8 cellular contexts compared by ENCODE assay signal in the genomic region with DNA sequence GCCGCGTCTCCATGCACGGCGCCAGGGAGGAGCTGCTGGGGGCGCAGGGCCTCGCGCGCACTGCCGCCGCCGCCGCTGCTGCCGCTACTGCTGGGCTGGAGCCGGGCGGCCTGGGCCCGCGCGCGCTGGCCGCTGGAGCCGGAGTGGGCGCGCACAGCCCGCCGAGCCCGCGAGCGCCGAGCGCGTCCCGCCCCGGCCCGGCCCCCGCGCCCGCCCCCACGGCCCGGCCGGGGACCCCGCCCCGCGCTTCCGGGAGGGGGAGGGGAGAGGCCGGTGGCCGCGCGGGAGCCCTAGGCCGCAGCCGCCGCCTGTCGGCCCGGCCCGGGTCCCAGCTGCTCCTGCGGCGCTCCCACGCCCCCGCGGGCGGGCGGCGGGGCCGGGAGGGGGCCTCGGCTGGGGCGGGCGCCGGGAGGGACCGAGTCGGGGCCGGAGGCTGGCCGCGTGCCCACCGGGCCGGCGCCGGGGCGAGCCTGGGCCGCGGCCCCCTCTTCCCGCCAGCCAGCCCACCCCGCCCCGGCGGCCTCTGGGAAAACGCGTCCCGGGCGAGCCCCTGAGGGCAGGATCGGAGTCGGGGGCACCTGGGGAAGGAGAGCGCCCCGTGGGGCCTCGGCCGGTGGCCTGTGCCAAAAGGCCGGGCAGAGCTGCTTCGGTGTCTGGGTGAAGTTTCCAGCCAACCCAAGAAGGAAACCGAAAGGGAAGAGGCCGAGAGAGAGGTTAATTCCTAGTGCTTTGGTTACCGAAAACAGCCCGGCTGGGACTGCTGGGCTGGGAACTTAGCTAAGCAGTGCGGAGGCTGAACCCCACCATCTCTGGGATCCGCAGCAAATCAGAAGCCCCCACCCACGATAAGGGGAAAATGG. TPM values are rescaled to one million over a fixed set of nuclear protein-coding genes. Genes with fewer than 3 reads are reported as not detected.
DNase-seq lines count a peak whose midpoint lies in the region; ATAC-seq and TF ChIP-seq lines count a peak whose summit lies in the region.

TSS of gene STK24 (minus strand) at position 145 of the 860 bp plus-strand sequence. CDS start 321 bp downstream, outside the sequence.

- no peaks in the 10 kb centered on the region for H3K9me2 ChIP-seq in HCT116 (ENCODE audit: insufficient read depth)

- H3K9me3 ChIP-seq in HCT116 (ENCODE audit: control insufficient read depth in 1 of 2, insufficient read depth in 1 of 2, low read depth in 1 of 2, low read length in 2 of 2) (no peaks in the 10 kb centered on the region), smooth muscle cell (replicated peaks; ENCODE audit: low read depth) (no peaks in the 10 kb centered on the region)

- TF ChIP-seq POLR2A in HCT116 (IDR thresholded peaks at IDR 0.05; ENCODE audit: borderline replicate concordance, extremely low read depth, insufficient read depth, insufficient read length): peak; percentile 81

- H2AFZ ChIP-seq in HCT116 (ENCODE audit: low read depth, low read length, poor library complexity, severe bottlenecking) (no peak within 1 kb of the TSS), smooth muscle cell (ENCODE audit: low read depth) (peak within 1 kb of the TSS; percentile 93)

- H3K4me3 ChIP-seq in HCT116 (replicated peaks in 1 of 2; ENCODE audit: low read depth in 1 of 2, low read length in 2 of 2) (peak within 1 kb of the TSS; percentile 68 to 70), smooth muscle cell (peak within 1 kb of the TSS; percentile 99)

- peak; percentile 85 for ATAC-seq in HCT116

- intact Hi-C loops in HCT116 (cut with micrococcal nuclease): loop anchor here (2.0 kb wide), 1 partner anchor 76 kb away; no protein-coding TSS in a partner anchor

- no peak for TF ChIP-seq RAD21 in HCT116 (IDR thresholded peaks at IDR 0.05; ENCODE audit: low read depth)

- H3K4me2 ChIP-seq in HCT116 (ENCODE audit: low read length): peak within 1 kb of the TSS; percentile 96
- H3K4me2 ChIP-seq in smooth muscle cell: peak within 1 kb of the TSS; percentile 100

- H3F3A ChIP-seq in smooth muscle cell (ENCODE audit: low read depth): peaks cover 11% of the 10 kb centered on the region

- CTCF ChIA-PET in HCT116 (lab: Charles Lee): interaction anchor here (1.2 kb wide), 1 partner anchor 76 kb away, joined by 3 read pairs; no protein-coding TSS in a partner anchor

- H3K4me1 ChIP-seq in HCT116 (ENCODE audit: control insufficient read depth in 1 of 2, insufficient read depth in 2 of 2, low read length in 2 of 2) (peaks cover 32 to 46% of the 10 kb centered on the region in 2 experiments), smooth muscle cell (ENCODE audit: low read depth) (peaks cover 30% of the 10 kb centered on the region)

- H3K79me2 ChIP-seq in HCT116 (ENCODE audit: insufficient read depth, low read length): peaks cover 44% of the 10 kb centered on the region
- H3K79me2 ChIP-seq in smooth muscle cell (ENCODE audit: low read depth): peaks cover 43% of the 10 kb centered on the region

- H4K20me1 ChIP-seq in HCT116 (ENCODE audit: insufficient read depth) (peaks cover 17% of the 10 kb centered on the region; the same call in 1 of the 2 replicates), smooth muscle cell (ENCODE audit: low read depth) (peaks cover 43% of the 10 kb centered on the region)

- H3K9ac ChIP-seq in HCT116 (ENCODE audit: low read length) (peak within 1 kb of the TSS; percentile 86), smooth muscle cell (ENCODE audit: low read depth) (peak within 1 kb of the TSS; percentile 96)

- RAD21 ChIA-PET in HCT116 (lab: Charles Lee; ENCODE audit: low non-redundant PET in 1 of 2, low total read pairs in 2 of 2, uncharacterized antibody in 2 of 2, unreplicated experiment in 2 of 2): no interaction called here

- peak within 1 kb of the TSS; percentile 92 for H3K27ac ChIP-seq in HCT116 (ENCODE audit: low read depth, low read length)
- H3K27ac ChIP-seq in VCaP: peak within 1 kb of the TSS; percentile 98
- H3K27ac ChIP-seq in smooth muscle cell (ENCODE audit: low read depth): peak within 1 kb of the TSS; percentile 97

- no TSS peak for BruUV-seq in HCT116 (replicated peaks; lab: Mats Ljungman, UMichigan)

- under 1% methylated on average over 19 of the region's 102 CpGs for WGBS in smooth muscle cell (ENCODE audit: low lambda C conversion rate)

- DNase-seq in NCI-H2029 (lab: John Stamatoyannopoulos, UW) (peak; percentile 8), NCI-H2029 treated with DMSO at 0.1 percent for 48 hours (lab: John Stamatoyannopoulos, UW) (no peak), HCT116 (ENCODE audit: low read depth, low spot score) (no peak), MV-4-11 (lab: John Stamatoyannopoulos, UW) (peak; percentile 55), iris pigment epithelial cell (ENCODE audit: low read depth) (peak; percentile 85), smooth muscle cell (lab: John Stamatoyannopoulos, UW; ENCODE audit: unreplicated experiment) (peak; percentile 65)
- peak; percentile 56 for DNase-seq in central memory CD4-positive, alpha-beta T cell

- no peak for TF ChIP-seq CTCF in HCT116 (IDR thresholded peaks at IDR 0.05 in 2 of 3, conservative IDR thresholded peaks at IDR 0.05 in 1 of 3; ENCODE audit: borderline replicate concordance in 1 of 3, insufficient read depth in 1 of 3, low read depth in 2 of 3, low read length in 2 of 3)
- TF ChIP-seq CTCF in VCaP (conservative IDR thresholded peaks at IDR 0.05): no peak; the same call in 1 of the 2 replicates
- no peak for TF ChIP-seq CTCF in smooth muscle cell (IDR thresholded peaks at IDR 0.05; ENCODE audit: borderline replicate concordance, insufficient read depth, poor library complexity, severe bottlenecking)

- POLR2A ChIA-PET in HCT116 (lab: Charles Lee): interaction anchor here (1.1 to 1.3 kb wide), 2 partner anchors 76 to 92 kb away, joined by 4 to 5 read pairs; no protein-coding TSS in a partner anchor

- H3K36me3 ChIP-seq in HCT116 (ENCODE audit: control insufficient read depth in 1 of 2, insufficient read depth in 2 of 2, low read length in 2 of 2) (no peaks in the 10 kb centered on the region), smooth muscle cell (ENCODE audit: low read depth) (no peaks in the 10 kb centered on the region)

- H3K27me3 ChIP-seq in HCT116 (ENCODE audit: insufficient read depth, low read length) (no peaks in the 10 kb centered on the region), smooth muscle cell (ENCODE audit: low read depth) (no peaks in the 10 kb centered on the region)

TF ChIP-seq in HCT116, 20 proteins besides CTCF, POLR2A, EP300 and RAD21:
- TF ChIP-seq ELF1 (IDR thresholded peaks at IDR 0.05; ENCODE audit: borderline replicate concordance, low read depth) (no peak), ZNF274 (IDR thresholded peaks at IDR 0.05; ENCODE audit: low read depth, low read length) (no peak), POLR2AphosphoS5 (IDR thresholded peaks at IDR 0.05; ENCODE audit: low read depth, low read length) (peak; percentile 77), REST (IDR thresholded peaks at IDR 0.05; ENCODE audit: low read depth) (no peak), ZFX (IDR thresholded peaks at IDR 0.05) (peak; percentile 78)

RNA-seq across cellular contexts. Expression of gene STK24, which starts in this region (rescaled TPM):
- 137 TPM for total RNA-seq in HCT116 (2021; ENCODE audit: unreplicated experiment)
- 77.3 and 95.6 TPM in 2 replicates for polyA plus RNA-seq in HCT116 (2012)
- total RNA-seq in smooth muscle cell: 76.6 and 89.1 TPM in 2 replicates
- polyA plus RNA-seq in smooth muscle cell: 80.2 and 105 TPM in 2 replicates

Comparison
In these comparisons a context has a peak if more than half of its experiments do, and no peak if none do; other contexts are left out.
1. DNase-seq: peak in NCI-H2029 (single experiment), MV-4-11 (single experiment), central memory CD4-positive, alpha-beta T cell (single experiment), iris pigment epithelial cell (single experiment) and smooth muscle cell (single experiment); none in NCI-H2029 treated with DMSO at 0.1 percent for 48 hours (single experiment) and HCT116 (single experiment).
2. Peak in every context shown above with its lines, with median percentiles within 50 percentile points of each other: H3K27ac ChIP-seq.